1 cellular context compared by ENCODE assay signal in the genomic region with DNA sequence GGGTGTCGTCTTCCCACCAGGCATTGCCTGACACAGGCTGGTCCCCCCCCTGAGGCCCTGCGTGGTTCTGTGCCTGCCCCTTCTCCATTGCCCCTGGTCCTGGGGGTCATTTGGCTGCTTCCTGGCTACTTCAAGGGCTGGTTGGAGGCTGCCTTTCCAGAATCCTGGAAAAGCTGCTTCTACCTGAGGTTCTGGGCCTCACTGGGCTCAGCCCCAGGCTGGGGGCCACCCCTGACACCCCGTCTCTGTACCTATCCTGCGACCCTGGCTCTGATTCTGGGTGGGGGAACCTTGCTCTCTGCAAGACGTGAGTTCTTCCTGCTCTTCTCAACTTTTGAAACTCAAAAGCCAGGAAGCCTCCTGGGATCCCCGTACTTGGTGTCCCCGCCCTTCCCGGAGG.
TF ChIP-seq lines count a peak whose summit lies in the region.

No MANE protein-coding gene starts in this region.

TF ChIP-seq in H1, 55 proteins besides CTCF, POLR2A, EP300 and RAD21:
- TF ChIP-seq RFX5 (IDR thresholded peaks at IDR 0.05; ENCODE audit: borderline replicate concordance, low read depth, low read length) (no peak), ATF3 (IDR thresholded peaks at IDR 0.05; ENCODE audit: insufficient read depth, low read depth, low read length) (no peak), RXRA (IDR thresholded peaks at IDR 0.05; ENCODE audit: insufficient read depth, low read depth, low read length) (no peak), TAF7 (optimal IDR thresholded peaks at IDR 0.05; ENCODE audit: borderline replicate concordance, low read depth, low read length) (no peak), CHD7 (IDR thresholded peaks at IDR 0.05; ENCODE audit: insufficient replicate concordance, low read length) (no peak), POLR2AphosphoS5 (IDR thresholded peaks at IDR 0.05; ENCODE audit: low read depth, low read length) (no peak), TAF1 (IDR thresholded peaks at IDR 0.05; ENCODE audit: low read depth, low read length) (no peak), SP1 (IDR thresholded peaks at IDR 0.05; ENCODE audit: low read depth, low read length) (no peak), GABPA (IDR thresholded peaks at IDR 0.05; ENCODE audit: borderline replicate concordance, insufficient read depth, low read length) (no peak), BRCA1 (IDR thresholded peaks at IDR 0.05; ENCODE audit: low read depth, low read length) (no peak)
